In the genomic region with DNA sequence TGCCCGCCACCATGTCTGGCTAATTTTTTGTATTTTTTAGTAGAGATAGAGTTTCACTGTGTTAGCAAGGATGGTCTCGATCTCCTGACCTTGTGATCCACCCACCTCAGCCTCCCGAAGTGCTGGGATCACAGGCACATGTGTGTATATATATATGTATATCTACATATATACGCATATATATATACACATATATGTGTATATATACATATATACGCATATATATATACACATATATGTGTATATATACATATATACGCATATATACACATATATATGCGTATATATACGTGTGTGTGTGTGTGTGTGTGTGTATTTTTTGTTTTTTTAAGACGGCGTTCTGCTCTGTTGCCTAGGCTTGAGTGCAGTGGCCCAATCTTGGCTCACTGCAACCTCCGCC, we compare ENCODE assay signal across 1 cellular context.
TF ChIP-seq lines count a peak whose summit lies in the region.
"Not testable (repeated sequence)": the region's sequence is repeated elsewhere in the genome, so short reads cannot be mapped to it uniquely, and the experiment has no call there.

No MANE protein-coding gene starts in this region.

TF ChIP-seq in K562, 482 proteins besides CTCF, POLR2A, EP300 and RAD21:
- TF ChIP-seq, protein P1, sequence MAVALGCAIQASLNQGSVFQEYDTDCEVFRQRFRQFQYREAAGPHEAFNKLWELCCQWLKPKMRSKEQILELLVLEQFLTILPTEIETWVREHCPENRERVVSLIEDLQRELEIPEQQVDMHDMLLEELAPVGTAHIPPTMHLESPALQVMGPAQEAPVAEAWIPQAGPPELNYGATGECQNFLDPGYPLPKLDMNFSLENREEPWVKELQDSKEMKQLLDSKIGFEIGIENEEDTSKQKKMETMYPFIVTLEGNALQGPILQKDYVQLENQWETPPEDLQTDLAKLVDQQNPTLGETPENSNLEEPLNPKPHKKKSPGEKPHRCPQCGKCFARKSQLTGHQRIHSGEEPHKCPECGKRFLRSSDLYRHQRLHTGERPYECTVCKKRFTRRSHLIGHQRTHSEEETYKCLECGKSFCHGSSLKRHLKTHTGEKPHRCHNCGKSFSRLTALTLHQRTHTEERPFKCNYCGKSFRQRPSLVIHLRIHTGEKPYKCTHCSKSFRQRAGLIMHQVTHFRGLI (CRISPR knock-in tag; IDR thresholded peaks at IDR 0.05) = peak; percentile 84
- TF ChIP-seq ZNF408 (CRISPR knock-in tag; IDR thresholded peaks at IDR 0.05; ENCODE audit: low read depth) (peak; percentile 88; the same call in 1 of the 2 replicates), HOXB6 (CRISPR knock-in tag; IDR thresholded peaks at IDR 0.05; ENCODE audit: borderline replicate concordance) (0 out of 2 replicates have a peak, but pooled peaks have one; percentile 39), ZNF140 (CRISPR knock-in tag; IDR thresholded peaks at IDR 0.05) (peak; percentile 78; the same call in 1 of the 2 replicates), ZNF707 (CRISPR knock-in tag; conservative IDR thresholded peaks at IDR 0.05) (peak; percentile 77), NFIX (CRISPR knock-in tag; IDR thresholded peaks at IDR 0.05; ENCODE audit: low read depth) (peak; percentile 65; the same call in 1 of the 2 replicates), MTF1 (CRISPR knock-in tag; IDR thresholded peaks at IDR 0.05; ENCODE audit: borderline replicate concordance) (peak; percentile 91; the same call in 1 of the 2 replicates), GABPB2 (CRISPR knock-in tag; conservative IDR thresholded peaks at IDR 0.05) (peak; percentile 72; the same call in 1 of the 2 replicates), PPARD (CRISPR knock-in tag; IDR thresholded peaks at IDR 0.05) (0 out of 2 replicates have a peak, but pooled peaks have one; percentile 60)
- TF ChIP-seq, protein P2, sequence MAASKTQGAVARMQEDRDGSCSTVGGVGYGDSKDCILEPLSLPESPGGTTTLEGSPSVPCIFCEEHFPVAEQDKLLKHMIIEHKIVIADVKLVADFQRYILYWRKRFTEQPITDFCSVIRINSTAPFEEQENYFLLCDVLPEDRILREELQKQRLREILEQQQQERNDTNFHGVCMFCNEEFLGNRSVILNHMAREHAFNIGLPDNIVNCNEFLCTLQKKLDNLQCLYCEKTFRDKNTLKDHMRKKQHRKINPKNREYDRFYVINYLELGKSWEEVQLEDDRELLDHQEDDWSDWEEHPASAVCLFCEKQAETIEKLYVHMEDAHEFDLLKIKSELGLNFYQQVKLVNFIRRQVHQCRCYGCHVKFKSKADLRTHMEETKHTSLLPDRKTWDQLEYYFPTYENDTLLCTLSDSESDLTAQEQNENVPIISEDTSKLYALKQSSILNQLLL (CRISPR knock-in tag; IDR thresholded peaks at IDR 0.05; ENCODE audit: borderline replicate concordance) = peak; percentile 96
- TF ChIP-seq, protein P3, sequence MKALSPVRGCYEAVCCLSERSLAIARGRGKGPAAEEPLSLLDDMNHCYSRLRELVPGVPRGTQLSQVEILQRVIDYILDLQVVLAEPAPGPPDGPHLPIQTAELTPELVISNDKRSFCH (CRISPR knock-in tag; IDR thresholded peaks at IDR 0.05) = 0 out of 2 replicates have a peak, but pooled peaks have one; percentile 37
- TF ChIP-seq, protein P3 (tag; IDR thresholded peaks at IDR 0.05) = not testable (repeated sequence)
- TF ChIP-seq, protein P4, sequence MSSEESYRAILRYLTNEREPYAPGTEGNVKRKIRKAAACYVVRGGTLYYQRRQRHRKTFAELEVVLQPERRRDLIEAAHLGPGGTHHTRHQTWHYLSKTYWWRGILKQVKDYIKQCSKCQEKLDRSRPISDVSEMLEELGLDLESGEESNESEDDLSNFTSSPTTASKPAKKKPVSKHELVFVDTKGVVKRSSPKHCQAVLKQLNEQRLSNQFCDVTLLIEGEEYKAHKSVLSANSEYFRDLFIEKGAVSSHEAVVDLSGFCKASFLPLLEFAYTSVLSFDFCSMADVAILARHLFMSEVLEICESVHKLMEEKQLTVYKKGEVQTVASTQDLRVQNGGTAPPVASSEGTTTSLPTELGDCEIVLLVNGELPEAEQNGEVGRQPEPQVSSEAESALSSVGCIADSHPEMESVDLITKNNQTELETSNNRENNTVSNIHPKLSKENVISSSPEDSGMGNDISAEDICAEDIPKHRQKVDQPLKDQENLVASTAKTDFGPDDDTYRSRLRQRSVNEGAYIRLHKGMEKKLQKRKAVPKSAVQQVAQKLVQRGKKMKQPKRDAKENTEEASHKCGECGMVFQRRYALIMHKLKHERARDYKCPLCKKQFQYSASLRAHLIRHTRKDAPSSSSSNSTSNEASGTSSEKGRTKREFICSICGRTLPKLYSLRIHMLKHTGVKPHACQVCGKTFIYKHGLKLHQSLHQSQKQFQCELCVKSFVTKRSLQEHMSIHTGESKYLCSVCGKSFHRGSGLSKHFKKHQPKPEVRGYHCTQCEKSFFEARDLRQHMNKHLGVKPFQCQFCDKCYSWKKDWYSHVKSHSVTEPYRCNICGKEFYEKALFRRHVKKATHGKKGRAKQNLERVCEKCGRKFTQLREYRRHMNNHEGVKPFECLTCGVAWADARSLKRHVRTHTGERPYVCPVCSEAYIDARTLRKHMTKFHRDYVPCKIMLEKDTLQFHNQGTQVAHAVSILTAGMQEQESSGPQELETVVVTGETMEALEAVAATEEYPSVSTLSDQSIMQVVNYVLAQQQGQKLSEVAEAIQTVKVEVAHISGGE (CRISPR knock-in tag; IDR thresholded peaks at IDR 0.05) = peak in 1 of 3 experiments; percentile 65; a peak in 1 of 6 replicates
